Comparison of ENCODE assay signal across 1 cellular context in the genomic region with DNA sequence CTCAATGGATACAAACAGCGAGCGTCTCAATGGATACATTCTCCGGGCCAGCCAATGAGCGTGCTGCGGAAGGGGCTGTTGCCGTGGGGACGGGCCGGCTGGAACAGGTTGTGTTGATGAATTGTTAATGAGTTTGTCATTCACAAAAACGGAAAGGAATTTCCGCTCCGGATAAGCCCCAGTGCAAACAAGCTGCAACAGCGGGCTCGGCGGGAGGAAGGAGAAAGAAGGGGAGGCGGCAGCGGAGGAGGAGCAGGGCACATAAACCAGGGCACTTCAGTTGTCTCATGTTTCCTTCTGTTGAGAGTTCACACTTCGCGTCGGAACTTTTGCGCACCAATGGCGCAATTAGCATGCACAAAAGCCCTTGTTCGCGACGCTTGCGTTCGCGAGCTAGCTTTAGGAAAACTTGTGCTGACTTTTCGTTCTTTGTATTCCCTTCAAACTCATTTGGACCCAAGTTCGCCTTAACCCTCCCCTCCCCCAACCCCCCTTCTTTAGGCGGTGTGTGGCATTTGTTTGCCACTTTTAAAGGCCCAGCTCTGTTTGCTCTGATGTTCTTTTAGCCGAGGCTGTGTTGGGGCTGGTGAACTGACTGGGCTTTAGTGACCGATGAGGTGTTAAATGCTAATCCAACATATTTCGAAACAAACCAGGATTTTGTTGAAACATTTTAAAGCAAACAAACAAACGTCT.
TF ChIP-seq lines count a peak whose summit lies in the region.

A gene with protein sequence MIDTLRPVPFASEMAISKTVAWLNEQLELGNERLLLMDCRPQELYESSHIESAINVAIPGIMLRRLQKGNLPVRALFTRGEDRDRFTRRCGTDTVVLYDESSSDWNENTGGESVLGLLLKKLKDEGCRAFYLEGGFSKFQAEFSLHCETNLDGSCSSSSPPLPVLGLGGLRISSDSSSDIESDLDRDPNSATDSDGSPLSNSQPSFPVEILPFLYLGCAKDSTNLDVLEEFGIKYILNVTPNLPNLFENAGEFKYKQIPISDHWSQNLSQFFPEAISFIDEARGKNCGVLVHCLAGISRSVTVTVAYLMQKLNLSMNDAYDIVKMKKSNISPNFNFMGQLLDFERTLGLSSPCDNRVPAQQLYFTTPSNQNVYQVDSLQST (minus strand): TSS at position 10 of the 696 bp plus-strand sequence. CDS start 462 bp downstream, outside the sequence.

TF ChIP-seq in HepG2, 621 proteins besides CTCF, POLR2A, EP300 and RAD21 (continued from another document and continues in another):
- TF ChIP-seq ZNF10 (CRISPR knock-in tag; IDR thresholded peaks at IDR 0.05; ENCODE audit: borderline replicate concordance, low read depth) (no peak), ZNF570 (CRISPR knock-in tag; IDR thresholded peaks at IDR 0.05; ENCODE audit: borderline replicate concordance) (no peak), NR3C1 (CRISPR knock-in tag; IDR thresholded peaks at IDR 0.05) (no peak), CBX5 (CRISPR knock-in tag; IDR thresholded peaks at IDR 0.05; ENCODE audit: borderline replicate concordance) (peak; percentile 91), GTF2F1 (IDR thresholded peaks at IDR 0.05; ENCODE audit: low read length) (0 out of 2 replicates have a peak, but pooled peaks have one; percentile 30), ZNF136 (CRISPR knock-in tag; IDR thresholded peaks at IDR 0.05; ENCODE audit: low read depth) (no peak), PCBP1 (IDR thresholded peaks at IDR 0.05; ENCODE audit: borderline replicate concordance, low read depth, low read length) (0 out of 2 replicates have a peak, but pooled peaks have one; percentile 31), HNF4A (CRISPR knock-in tag; IDR thresholded peaks at IDR 0.05) (peak; percentile 81), ZNF256 (CRISPR knock-in tag; conservative IDR thresholded peaks at IDR 0.05) (no peak), PAWR (CRISPR knock-in tag; IDR thresholded peaks at IDR 0.05; ENCODE audit: borderline replicate concordance) (no peak), REXO4 (CRISPR knock-in tag; IDR thresholded peaks at IDR 0.05; ENCODE audit: borderline replicate concordance) (no peak), ZNF235 (CRISPR knock-in tag; IDR thresholded peaks at IDR 0.05; ENCODE audit: borderline replicate concordance) (no peak), GATAD2A (CRISPR knock-in tag; IDR thresholded peaks at IDR 0.05) (peak; percentile 75; the same call in 1 of the 2 replicates), SCMH1 (CRISPR knock-in tag; IDR thresholded peaks at IDR 0.05; ENCODE audit: borderline replicate concordance) (no peak), ZNF616 (CRISPR knock-in tag; IDR thresholded peaks at IDR 0.05; ENCODE audit: low read depth) (peak; percentile 74; the same call in 1 of the 2 replicates), YY1 (IDR thresholded peaks at IDR 0.05; ENCODE audit: insufficient read depth, insufficient replicate concordance, low read depth, low read length) (no peak), ZNF501 (CRISPR knock-in tag; IDR thresholded peaks at IDR 0.05) (no peak; the same call in 1 of the 2 replicates), NFE2 (CRISPR knock-in tag; IDR thresholded peaks at IDR 0.05) (no peak), FOSL2 (CRISPR knock-in tag; IDR thresholded peaks at IDR 0.05) (peak; percentile 93), ZNF296 (CRISPR knock-in tag; conservative IDR thresholded peaks at IDR 0.05) (0 out of 2 replicates have a peak, but pooled peaks have one; percentile 36), ZNF20 (CRISPR knock-in tag; IDR thresholded peaks at IDR 0.05) (no peak), ZBTB21 (CRISPR knock-in tag; IDR thresholded peaks at IDR 0.05) (no peak), FOXA3 (CRISPR knock-in tag; IDR thresholded peaks at IDR 0.05) (peak; percentile 95), HCFC1 (IDR thresholded peaks at IDR 0.05; ENCODE audit: low read depth, low read length) (no peak), TMF1 (CRISPR knock-in tag; IDR thresholded peaks at IDR 0.05; ENCODE audit: low read depth) (no peak), HNRNPK (IDR thresholded peaks at IDR 0.05; ENCODE audit: low read depth, low read length, poor library complexity, severe bottlenecking) (no peak), ZNF781 (CRISPR knock-in tag; IDR thresholded peaks at IDR 0.05; ENCODE audit: borderline replicate concordance, not compliant biosample characterization) (no peak), MEIS2 (CRISPR knock-in tag; IDR thresholded peaks at IDR 0.05) (peak; percentile 92), ZNF335 (CRISPR knock-in tag; IDR thresholded peaks at IDR 0.05) (no peak), SMAD9 (CRISPR knock-in tag; IDR thresholded peaks at IDR 0.05) (no peak), ZNF670 (CRISPR knock-in tag; IDR thresholded peaks at IDR 0.05; ENCODE audit: borderline replicate concordance) (no peak), ZNF343 (CRISPR knock-in tag; IDR thresholded peaks at IDR 0.05) (no peak; the same call in 1 of the 2 replicates)
- TF ChIP-seq, protein P1, sequence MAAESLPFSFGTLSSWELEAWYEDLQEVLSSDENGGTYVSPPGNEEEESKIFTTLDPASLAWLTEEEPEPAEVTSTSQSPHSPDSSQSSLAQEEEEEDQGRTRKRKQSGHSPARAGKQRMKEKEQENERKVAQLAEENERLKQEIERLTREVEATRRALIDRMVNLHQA (CRISPR knock-in tag; IDR thresholded peaks at IDR 0.05) = no peak
- TF ChIP-seq, protein P2, sequence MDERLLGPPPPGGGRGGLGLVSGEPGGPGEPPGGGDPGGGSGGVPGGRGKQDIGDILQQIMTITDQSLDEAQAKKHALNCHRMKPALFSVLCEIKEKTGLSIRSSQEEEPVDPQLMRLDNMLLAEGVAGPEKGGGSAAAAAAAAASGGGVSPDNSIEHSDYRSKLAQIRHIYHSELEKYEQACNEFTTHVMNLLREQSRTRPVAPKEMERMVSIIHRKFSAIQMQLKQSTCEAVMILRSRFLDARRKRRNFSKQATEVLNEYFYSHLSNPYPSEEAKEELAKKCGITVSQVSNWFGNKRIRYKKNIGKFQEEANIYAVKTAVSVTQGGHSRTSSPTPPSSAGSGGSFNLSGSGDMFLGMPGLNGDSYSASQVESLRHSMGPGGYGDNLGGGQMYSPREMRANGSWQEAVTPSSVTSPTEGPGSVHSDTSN (CRISPR knock-in tag; IDR thresholded peaks at IDR 0.05) = 0 out of 2 replicates have a peak, but pooled peaks have one; percentile 19
- TF ChIP-seq, protein P3, sequence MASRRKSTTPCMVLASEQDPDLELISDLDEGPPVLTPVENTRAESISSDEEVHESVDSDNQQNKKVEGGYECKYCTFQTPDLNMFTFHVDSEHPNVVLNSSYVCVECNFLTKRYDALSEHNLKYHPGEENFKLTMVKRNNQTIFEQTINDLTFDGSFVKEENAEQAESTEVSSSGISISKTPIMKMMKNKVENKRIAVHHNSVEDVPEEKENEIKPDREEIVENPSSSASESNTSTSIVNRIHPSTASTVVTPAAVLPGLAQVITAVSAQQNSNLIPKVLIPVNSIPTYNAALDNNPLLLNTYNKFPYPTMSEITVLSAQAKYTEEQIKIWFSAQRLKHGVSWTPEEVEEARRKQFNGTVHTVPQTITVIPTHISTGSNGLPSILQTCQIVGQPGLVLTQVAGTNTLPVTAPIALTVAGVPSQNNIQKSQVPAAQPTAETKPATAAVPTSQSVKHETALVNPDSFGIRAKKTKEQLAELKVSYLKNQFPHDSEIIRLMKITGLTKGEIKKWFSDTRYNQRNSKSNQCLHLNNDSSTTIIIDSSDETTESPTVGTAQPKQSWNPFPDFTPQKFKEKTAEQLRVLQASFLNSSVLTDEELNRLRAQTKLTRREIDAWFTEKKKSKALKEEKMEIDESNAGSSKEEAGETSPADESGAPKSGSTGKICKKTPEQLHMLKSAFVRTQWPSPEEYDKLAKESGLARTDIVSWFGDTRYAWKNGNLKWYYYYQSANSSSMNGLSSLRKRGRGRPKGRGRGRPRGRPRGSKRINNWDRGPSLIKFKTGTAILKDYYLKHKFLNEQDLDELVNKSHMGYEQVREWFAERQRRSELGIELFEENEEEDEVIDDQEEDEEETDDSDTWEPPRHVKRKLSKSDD (CRISPR knock-in tag; IDR thresholded peaks at IDR 0.05; ENCODE audit: low read depth) = peak; percentile 58
- TF ChIP-seq, protein P4, sequence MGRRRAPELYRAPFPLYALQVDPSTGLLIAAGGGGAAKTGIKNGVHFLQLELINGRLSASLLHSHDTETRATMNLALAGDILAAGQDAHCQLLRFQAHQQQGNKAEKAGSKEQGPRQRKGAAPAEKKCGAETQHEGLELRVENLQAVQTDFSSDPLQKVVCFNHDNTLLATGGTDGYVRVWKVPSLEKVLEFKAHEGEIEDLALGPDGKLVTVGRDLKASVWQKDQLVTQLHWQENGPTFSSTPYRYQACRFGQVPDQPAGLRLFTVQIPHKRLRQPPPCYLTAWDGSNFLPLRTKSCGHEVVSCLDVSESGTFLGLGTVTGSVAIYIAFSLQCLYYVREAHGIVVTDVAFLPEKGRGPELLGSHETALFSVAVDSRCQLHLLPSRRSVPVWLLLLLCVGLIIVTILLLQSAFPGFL (CRISPR knock-in tag; IDR thresholded peaks at IDR 0.05) = no peak
- TF ChIP-seq, protein P5, sequence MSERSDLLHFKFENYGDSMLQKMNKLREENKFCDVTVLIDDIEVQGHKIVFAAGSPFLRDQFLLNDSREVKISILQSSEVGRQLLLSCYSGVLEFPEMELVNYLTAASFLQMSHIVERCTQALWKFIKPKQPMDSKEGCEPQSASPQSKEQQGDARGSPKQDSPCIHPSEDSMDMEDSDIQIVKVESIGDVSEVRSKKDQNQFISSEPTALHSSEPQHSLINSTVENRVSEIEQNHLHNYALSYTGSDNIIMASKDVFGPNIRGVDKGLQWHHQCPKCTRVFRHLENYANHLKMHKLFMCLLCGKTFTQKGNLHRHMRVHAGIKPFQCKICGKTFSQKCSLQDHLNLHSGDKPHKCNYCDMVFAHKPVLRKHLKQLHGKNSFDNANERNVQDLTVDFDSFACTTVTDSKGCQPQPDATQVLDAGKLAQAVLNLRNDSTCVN (CRISPR knock-in tag; IDR thresholded peaks at IDR 0.05; ENCODE audit: borderline replicate concordance) = peak; percentile 49
- TF ChIP-seq, protein P6, sequence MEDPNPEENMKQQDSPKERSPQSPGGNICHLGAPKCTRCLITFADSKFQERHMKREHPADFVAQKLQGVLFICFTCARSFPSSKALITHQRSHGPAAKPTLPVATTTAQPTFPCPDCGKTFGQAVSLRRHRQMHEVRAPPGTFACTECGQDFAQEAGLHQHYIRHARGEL (CRISPR knock-in tag; IDR thresholded peaks at IDR 0.05) = no peak
- TF ChIP-seq, protein P7, sequence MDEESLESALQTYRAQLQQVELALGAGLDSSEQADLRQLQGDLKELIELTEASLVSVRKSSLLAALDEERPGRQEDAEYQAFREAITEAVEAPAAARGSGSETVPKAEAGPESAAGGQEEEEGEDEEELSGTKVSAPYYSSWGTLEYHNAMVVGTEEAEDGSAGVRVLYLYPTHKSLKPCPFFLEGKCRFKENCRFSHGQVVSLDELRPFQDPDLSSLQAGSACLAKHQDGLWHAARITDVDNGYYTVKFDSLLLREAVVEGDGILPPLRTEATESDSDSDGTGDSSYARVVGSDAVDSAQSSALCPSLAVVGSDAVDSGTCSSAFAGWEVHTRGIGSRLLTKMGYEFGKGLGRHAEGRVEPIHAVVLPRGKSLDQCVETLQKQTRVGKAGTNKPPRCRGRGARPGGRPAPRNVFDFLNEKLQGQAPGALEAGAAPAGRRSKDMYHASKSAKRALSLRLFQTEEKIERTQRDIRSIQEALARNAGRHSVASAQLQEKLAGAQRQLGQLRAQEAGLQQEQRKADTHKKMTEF (CRISPR knock-in tag; IDR thresholded peaks at IDR 0.05) = peak; percentile 60; the same call in 1 of the 2 replicates
- TF ChIP-seq, protein P8, sequence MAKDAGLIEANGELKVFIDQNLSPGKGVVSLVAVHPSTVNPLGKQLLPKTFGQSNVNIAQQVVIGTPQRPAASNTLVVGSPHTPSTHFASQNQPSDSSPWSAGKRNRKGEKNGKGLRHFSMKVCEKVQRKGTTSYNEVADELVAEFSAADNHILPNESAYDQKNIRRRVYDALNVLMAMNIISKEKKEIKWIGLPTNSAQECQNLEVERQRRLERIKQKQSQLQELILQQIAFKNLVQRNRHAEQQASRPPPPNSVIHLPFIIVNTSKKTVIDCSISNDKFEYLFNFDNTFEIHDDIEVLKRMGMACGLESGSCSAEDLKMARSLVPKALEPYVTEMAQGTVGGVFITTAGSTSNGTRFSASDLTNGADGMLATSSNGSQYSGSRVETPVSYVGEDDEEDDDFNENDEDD (CRISPR knock-in tag; IDR thresholded peaks at IDR 0.05; ENCODE audit: borderline replicate concordance) = peak; percentile 71; the same call in 1 of the 2 replicates
- TF ChIP-seq, protein P9, sequence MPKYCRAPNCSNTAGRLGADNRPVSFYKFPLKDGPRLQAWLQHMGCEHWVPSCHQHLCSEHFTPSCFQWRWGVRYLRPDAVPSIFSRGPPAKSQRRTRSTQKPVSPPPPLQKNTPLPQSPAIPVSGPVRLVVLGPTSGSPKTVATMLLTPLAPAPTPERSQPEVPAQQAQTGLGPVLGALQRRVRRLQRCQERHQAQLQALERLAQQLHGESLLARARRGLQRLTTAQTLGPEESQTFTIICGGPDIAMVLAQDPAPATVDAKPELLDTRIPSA (CRISPR knock-in tag; IDR thresholded peaks at IDR 0.05; ENCODE audit: borderline replicate concordance) = no peak; the same call in 1 of the 2 replicates
- TF ChIP-seq, protein P10, sequence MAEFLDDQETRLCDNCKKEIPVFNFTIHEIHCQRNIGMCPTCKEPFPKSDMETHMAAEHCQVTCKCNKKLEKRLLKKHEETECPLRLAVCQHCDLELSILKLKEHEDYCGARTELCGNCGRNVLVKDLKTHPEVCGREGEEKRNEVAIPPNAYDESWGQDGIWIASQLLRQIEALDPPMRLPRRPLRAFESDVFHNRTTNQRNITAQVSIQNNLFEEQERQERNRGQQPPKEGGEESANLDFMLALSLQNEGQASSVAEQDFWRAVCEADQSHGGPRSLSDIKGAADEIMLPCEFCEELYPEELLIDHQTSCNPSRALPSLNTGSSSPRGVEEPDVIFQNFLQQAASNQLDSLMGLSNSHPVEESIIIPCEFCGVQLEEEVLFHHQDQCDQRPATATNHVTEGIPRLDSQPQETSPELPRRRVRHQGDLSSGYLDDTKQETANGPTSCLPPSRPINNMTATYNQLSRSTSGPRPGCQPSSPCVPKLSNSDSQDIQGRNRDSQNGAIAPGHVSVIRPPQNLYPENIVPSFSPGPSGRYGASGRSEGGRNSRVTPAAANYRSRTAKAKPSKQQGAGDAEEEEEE (CRISPR knock-in tag; IDR thresholded peaks at IDR 0.05; ENCODE audit: borderline replicate concordance) = no peak
